Comparison of ENCODE assay signal across 11 cellular contexts in genomic region chr20:16097788-16098187, GRCh38.
"Had no signal": no experiment of that assay in that cellular context is flagged by ENCODE, and none has a peak within 500 bp of the region (broad histone marks: within the 10 kb centered on the region; RNA-seq: fewer than 3 reads in every experiment).

No MANE protein-coding gene starts in this region.

- DNase-seq: GM23248, GOT3, H7, H9, HCEC 1CT, HFFc6 had no signal

- H3K4me2 ChIP-seq: GM23338 had no signal

- H3K4me3 ChIP-seq: GM23248, GM23338, HAP-1 had no signal

- H3K9me3 ChIP-seq: HAP-1 had no signal

- H3K9me3 Mint-ChIP-seq: GM23338, H9 had no signal

- H3K4me3 Mint-ChIP-seq: GM23338, H9, HFFc6 had no signal

- H3K27ac ChIP-seq: GM23248 had no signal

- FAIRE-seq: H1, H54 had no signal

- ATAC-seq: GM23338, HCT116 had no signal

- H3K27ac Mint-ChIP-seq: GM23338, H9, HFFc6 had no signal

- H3K36me3 ChIP-seq: HAP-1 had no signal

- H2AFZ ChIP-seq: GM23248, GM23338 had no signal

- H3K4me1 Mint-ChIP-seq: GM23338, H9 had no signal

- H3K4me1 ChIP-seq: HAP-1 had no signal

- H3K9ac ChIP-seq: GM23248 had no signal
